ENCODE assay signal across 12 cellular contexts in genomic region chr2:216059233-216059834, GRCh38. TPM values are rescaled to one million over a fixed set of nuclear protein-coding genes. Genes with fewer than 3 reads are reported as not detected.
A peak's percentile ranks its signal among the peaks of the same experiment; 100 is the strongest.
DNase-seq lines count a peak whose midpoint lies in the region; TF ChIP-seq lines count a peak whose summit lies in the region.
"Had no signal": no experiment of that assay in that cellular context is flagged by ENCODE, and none has a peak within 500 bp of the region (broad histone marks: within the 10 kb centered on the region; RNA-seq: fewer than 3 reads in every experiment).

No MANE protein-coding gene starts in this region.

- H3K27ac Mint-ChIP-seq in activated T-cell treated with anti-CD3 and anti-CD28 coated beads, Interleukin-2, amount 50 U/mL, for 24 hours: peak overlapping the region; percentile 47
- no peak overlapping the region for H3K27ac Mint-ChIP-seq in progenitor cell of endocrine pancreas

- no peak for DNase-seq in activated T-cell treated with anti-CD3 and anti-CD28 coated beads, Interleukin-2, amount 50 U/mL, for 24 hours
- DNase-seq in activated T-cell treated with anti-CD3 and anti-CD28 coated beads for 4 hours (no peak), Kasumi-1 (lab: John Stamatoyannopoulos, UW) (peak; percentile 2 to 17), brain microvascular endothelial cell (no peak), progenitor cell of endocrine pancreas (ENCODE audit: low spot score, unreplicated experiment) (no peak), NCI-H510A treated with DMSO at 0.1 percent for 48 hours (lab: John Stamatoyannopoulos, UW) (no peak), kidney glomerular epithelial cell (lab: John Stamatoyannopoulos, UW) (no peak), superior temporal gyrus (ENCODE audit: extremely low spot score) (no peak)
- DNase-seq: cerebellar nuclear complex, heart left ventricle had no signal

- no peaks in the 10 kb centered on the region for H3K9me3 Mint-ChIP-seq in activated T-cell treated with anti-CD3 and anti-CD28 coated beads, Interleukin-2, amount 50 U/mL, for 24 hours
- H3K9me3 Mint-ChIP-seq in progenitor cell of endocrine pancreas (ENCODE audit: low read depth): no peaks in the 10 kb centered on the region

- H3K4me1 Mint-ChIP-seq in activated T-cell treated with anti-CD3 and anti-CD28 coated beads, Interleukin-2, amount 50 U/mL, for 24 hours (ENCODE audit: low read depth): peaks cover 36% of the 10 kb centered on the region
- peaks cover 8% of the 10 kb centered on the region for H3K4me1 Mint-ChIP-seq in progenitor cell of endocrine pancreas (ENCODE audit: low read depth)

- peaks cover 34% of the 10 kb centered on the region for H3K36me3 Mint-ChIP-seq in activated T-cell treated with anti-CD3 and anti-CD28 coated beads, Interleukin-2, amount 50 U/mL, for 24 hours (ENCODE audit: low read depth)
- peaks cover 6% of the 10 kb centered on the region for H3K36me3 Mint-ChIP-seq in progenitor cell of endocrine pancreas (ENCODE audit: insufficient read depth)

- no peak overlapping the region for H3K4me3 ChIP-seq in brain microvascular endothelial cell (ENCODE audit: low read depth, low read length)
- H3K4me3 ChIP-seq: heart left ventricle, SK-N-MC, skin epidermis had no signal

- H3K4me3 Mint-ChIP-seq in activated T-cell treated with anti-CD3 and anti-CD28 coated beads, Interleukin-2, amount 50 U/mL, for 24 hours: no peak overlapping the region
- H3K4me3 Mint-ChIP-seq in progenitor cell of endocrine pancreas (ENCODE audit: low read depth): no peak overlapping the region

- TF ChIP-seq CTCF in brain microvascular endothelial cell (IDR thresholded peaks at IDR 0.05; ENCODE audit: low read depth, low read length, missing control alignments): peak; percentile 26
- TF ChIP-seq CTCF in progenitor cell of endocrine pancreas (IDR thresholded peaks at IDR 0.05; ENCODE audit: unreplicated experiment): peak; percentile 7

- H3K27ac ChIP-seq in brain microvascular endothelial cell: no peak overlapping the region
- H3K27ac ChIP-seq: heart left ventricle, SK-N-MC had no signal

- H3K36me3 ChIP-seq in brain microvascular endothelial cell (replicated peaks): no peaks in the 10 kb centered on the region

- no peaks in the 10 kb centered on the region for H3K27me3 Mint-ChIP-seq in activated T-cell treated with anti-CD3 and anti-CD28 coated beads, Interleukin-2, amount 50 U/mL, for 24 hours
- no peaks in the 10 kb centered on the region for H3K27me3 Mint-ChIP-seq in progenitor cell of endocrine pancreas

- no peaks in the 10 kb centered on the region for H3K27me3 ChIP-seq in brain microvascular endothelial cell (replicated peaks)
- H3K27me3 ChIP-seq: heart left ventricle had no signal

- in situ Hi-C loops in brain microvascular endothelial cell (cut with HindIII; ENCODE audit: low pct_ligation_motif_present, low sequenced_read_pairs): no loop called here

RNA-seq across cellular contexts. Expression of gene PECR, which starts 22.3 kb away (rescaled TPM):
- 14.2 and 14.8 TPM in 2 replicates for total RNA-seq in progenitor cell of endocrine pancreas

RNA-seq across cellular contexts. Expression of gene TMEM169, which starts 22.4 kb away (rescaled TPM):
- total RNA-seq in progenitor cell of endocrine pancreas: 3.6 and 3.8 TPM in 2 replicates

RNA-seq across cellular contexts. Expression of gene MREG, which starts 46.0 kb away (rescaled TPM):
- 22.8 and 26.8 TPM in 2 replicates for total RNA-seq in progenitor cell of endocrine pancreas

RNA-seq across cellular contexts. Expression of gene XRCC5, which starts 49.8 kb away (rescaled TPM):
- total RNA-seq in progenitor cell of endocrine pancreas: 378 and 386 TPM in 2 replicates

Comparison
In these comparisons a context has a peak if more than half of its experiments do, and no peak if none do; other contexts are left out.
1. DNase-seq: peak in Kasumi-1 (2 of 2); none in activated T-cell treated with anti-CD3 and anti-CD28 coated beads, Interleukin-2, amount 50 U/mL, for 24 hours (single experiment), activated T-cell treated with anti-CD3 and anti-CD28 coated beads for 4 hours (single experiment), brain microvascular endothelial cell (single experiment), progenitor cell of endocrine pancreas (single experiment), NCI-H510A treated with DMSO at 0.1 percent for 48 hours (single experiment), kidney glomerular epithelial cell (single experiment) and superior temporal gyrus (single experiment).